ENCODE assay signal across 18 cellular contexts in genomic region chr6:170424634-170425126, GRCh38.
A peak's percentile ranks its signal among the peaks of the same experiment; 100 is the strongest.
DNase-seq lines count a peak whose midpoint lies in the region; ATAC-seq and TF ChIP-seq lines count a peak whose summit lies in the region.
"Had no signal": no experiment of that assay in that cellular context is flagged by ENCODE, and none has a peak within 500 bp of the region (broad histone marks: within the 10 kb centered on the region; RNA-seq: fewer than 3 reads in every experiment).

No MANE protein-coding gene starts in this region.

- RAD21 ChIA-PET in HCT116 (lab: Charles Lee; ENCODE audit: low non-redundant PET in 1 of 2, low total read pairs in 2 of 2, uncharacterized antibody in 2 of 2, unreplicated experiment in 2 of 2), result no interaction called here

- H3K27ac Mint-ChIP-seq in endodermal cell, result no peak overlapping the region

- H3K9ac ChIP-seq in HCT116 (ENCODE audit: low read length) (no peak overlapping the region), endodermal cell (ENCODE audit: extremely low read depth, low read length, poor library complexity, severe bottlenecking) (no peak overlapping the region), SK-N-SH (no peak overlapping the region)

- H3K27ac ChIP-seq in HCT116 (ENCODE audit: low read depth, low read length), result no peak overlapping the region
- no peak overlapping the region for H3K27ac ChIP-seq in endodermal cell (ENCODE audit: low read depth, low read length)
- H3K27ac ChIP-seq in vagina, result no peak overlapping the region
- no peak overlapping the region for H3K27ac ChIP-seq in ovary
- H3K27ac ChIP-seq in SK-N-SH (ENCODE audit: low read depth in 2 of 2, low read length in 1 of 2), result no peak overlapping the region
- H3K27ac ChIP-seq: C4-2B, Peyer's patch had no signal

- WGBS in endodermal cell (ENCODE audit: insufficient coverage in 1 of 2, insufficient read length in 1 of 2), 2 experiments, result 80 to 93% methylated on average over 4 to 7 of the region's 7 CpGs
- WGBS in ovary, 3 donors, result 82 to 93% (median 85%) methylated on average over 7 of the region's 7 CpGs
- no CpG with 5 or more reads among the region's 7 CpGs for WGBS in SK-N-SH (ENCODE audit: low lambda C conversion rate)

- H3K79me2 ChIP-seq in HCT116 (ENCODE audit: insufficient read depth, low read length), result no peaks in the 10 kb centered on the region
- no peaks in the 10 kb centered on the region for H3K79me2 ChIP-seq in SK-N-SH (ENCODE audit: insufficient read depth)

- H3K36me3 ChIP-seq in HCT116 (ENCODE audit: control insufficient read depth in 1 of 2, insufficient read depth in 2 of 2, low read length in 2 of 2) (no peaks in the 10 kb centered on the region), endodermal cell (ENCODE audit: control insufficient read depth, insufficient read depth, low read length) (no peaks in the 10 kb centered on the region), vagina (no peaks in the 10 kb centered on the region), ovary (no peaks in the 10 kb centered on the region), SK-N-SH (replicated peaks in 1 of 2; ENCODE audit: control insufficient read depth in 1 of 2, insufficient read depth in 2 of 2, low read length in 1 of 2) (no peaks in the 10 kb centered on the region)
- H3K36me3 ChIP-seq: Peyer's patch had no signal

- H3K9me3 ChIP-seq in HCT116 (ENCODE audit: control insufficient read depth in 1 of 2, insufficient read depth in 1 of 2, low read depth in 1 of 2, low read length in 2 of 2) (no peaks in the 10 kb centered on the region), endodermal cell (ENCODE audit: control insufficient read depth, low read length) (no peaks in the 10 kb centered on the region), vagina (no peaks in the 10 kb centered on the region), ovary (no peaks in the 10 kb centered on the region), SK-N-SH (no peaks in the 10 kb centered on the region)
- H3K9me3 ChIP-seq: Peyer's patch had no signal

- peaks cover 18% of the 10 kb centered on the region; the same call in 1 of the 2 replicates for H3K27me3 ChIP-seq in HCT116 (ENCODE audit: insufficient read depth, low read length)
- no peaks in the 10 kb centered on the region for H3K27me3 ChIP-seq in endodermal cell (ENCODE audit: control insufficient read depth, insufficient read depth, low read length, poor library complexity, severe bottlenecking)
- H3K27me3 ChIP-seq in vagina, result no peaks in the 10 kb centered on the region
- no peaks in the 10 kb centered on the region for H3K27me3 ChIP-seq in ovary
- no peaks in the 10 kb centered on the region for H3K27me3 ChIP-seq in SK-N-SH (ENCODE audit: insufficient read depth)
- H3K27me3 ChIP-seq: Peyer's patch had no signal

- no peak overlapping the region for H3K4me2 ChIP-seq in HCT116 (ENCODE audit: low read length)
- no peak overlapping the region for H3K4me2 ChIP-seq in SK-N-SH

- peak; percentile 30; the same call in 1 of the 2 replicates for ATAC-seq in HCT116
- ATAC-seq: Right ventricle myocardium inferior had no signal

- CTCF ChIA-PET in HCT116 (lab: Charles Lee) (no interaction called here), SK-N-SH (lab: Yijun Ruan, JAX) (interaction anchor here (1.2 to 1.9 kb wide), 2 partner anchors 13 to 593 kb away, joined by 3 to 7 read pairs; no protein-coding TSS in a partner anchor)

- TF ChIP-seq CTCF in HCT116 (IDR thresholded peaks at IDR 0.05 in 2 of 3, conservative IDR thresholded peaks at IDR 0.05 in 1 of 3; ENCODE audit: borderline replicate concordance in 1 of 3, insufficient read depth in 1 of 3, low read depth in 2 of 3, low read length in 2 of 3) (no peak), endodermal cell (conservative IDR thresholded peaks at IDR 0.05) (no peak), vagina (IDR thresholded peaks at IDR 0.05) (no peak), ovary (IDR thresholded peaks at IDR 0.05) (no peak), SK-N-SH (IDR thresholded peaks at IDR 0.05) (no peak)

- no peak overlapping the region for H3K4me3 Mint-ChIP-seq in endodermal cell

- H2AFZ ChIP-seq in HCT116 (ENCODE audit: low read depth, low read length, poor library complexity, severe bottlenecking), result no peak overlapping the region
- H2AFZ ChIP-seq in SK-N-SH (ENCODE audit: low read depth), result no peak overlapping the region

- DNase-seq in HCT116 (ENCODE audit: low read depth, low spot score) (no peak), endodermal cell (peak; percentile 45), myocyte (ENCODE audit: low read depth) (peak; percentile 14), vagina (ENCODE audit: extremely low spot score in 2 of 2) (peak; percentile 55 to 72), ovary (no peak), SK-N-SH (no peak), NCI-H226 (no peak)
- DNase-seq: DMS79; H7; NCI-H1417 treated with DMSO at 0.1 percent for 48 hours; NCI-H1930; NCI-H2171; NCI-H446 treated with DMSO at 0.1 percent for 48 hours; NCI-H748 treated with DMSO at 0.1 percent for 48 hours; NK-92 treated with Interleukin-12 subunit alpha and Interleukin-12 subunit beta, amount 100 ng/mL, for 24 hours; Peyer's patch had no signal

- no peak for TF ChIP-seq EP300 in ovary (IDR thresholded peaks at IDR 0.05)
- no peak for TF ChIP-seq EP300 in SK-N-SH (IDR thresholded peaks at IDR 0.05; ENCODE audit: borderline replicate concordance in 1 of 2, low read depth in 1 of 2, low read length in 1 of 2)

- no TSS peak for BruUV-seq in HCT116 (replicated peaks; lab: Mats Ljungman, UMichigan)

- H3K4me1 Mint-ChIP-seq in endodermal cell, result peaks cover 3% of the 10 kb centered on the region

- no peaks in the 10 kb centered on the region for H3K9me2 ChIP-seq in HCT116 (ENCODE audit: insufficient read depth)
- H3K9me2 ChIP-seq in SK-N-SH, result no peaks in the 10 kb centered on the region

- H3K27me3 Mint-ChIP-seq in endodermal cell (ENCODE audit: insufficient read depth), result peaks cover 16% of the 10 kb centered on the region

- TF ChIP-seq RAD21 in HCT116 (IDR thresholded peaks at IDR 0.05; ENCODE audit: low read depth) (no peak), SK-N-SH (IDR thresholded peaks at IDR 0.05; ENCODE audit: low read length) (no peak)

- H3K4me1 ChIP-seq in HCT116 (ENCODE audit: control insufficient read depth in 1 of 2, insufficient read depth in 2 of 2, low read length in 2 of 2) (no peaks in the 10 kb centered on the region), endodermal cell (ENCODE audit: control insufficient read depth, insufficient read depth, low read length) (no peaks in the 10 kb centered on the region), vagina (no peaks in the 10 kb centered on the region), ovary (ENCODE audit: insufficient read depth) (no peaks in the 10 kb centered on the region), SK-N-SH (ENCODE audit: control insufficient read depth in 1 of 2, insufficient read depth in 2 of 2, low read depth in 1 of 2, low read length in 1 of 2) (no peaks in the 10 kb centered on the region; a peak in 1 of 4 replicates)
- H3K4me1 ChIP-seq: Peyer's patch had no signal

- H4K20me1 ChIP-seq in HCT116 (ENCODE audit: insufficient read depth), result no peaks in the 10 kb centered on the region
- no peaks in the 10 kb centered on the region for H4K20me1 ChIP-seq in SK-N-SH (ENCODE audit: insufficient read depth)

- intact Hi-C loops in HCT116 (cut with micrococcal nuclease) (no loop called here), vagina (cut with DNase I) (no loop called here), ovary (cut with DNase I) (no loop called here)

- no peak overlapping the region for H3K4me3 ChIP-seq in HCT116 (replicated peaks in 1 of 2; ENCODE audit: low read depth in 1 of 2, low read length in 2 of 2)
- H3K4me3 ChIP-seq in endodermal cell (ENCODE audit: low read length), result no peak overlapping the region
- no peak overlapping the region for H3K4me3 ChIP-seq in vagina
- no peak overlapping the region for H3K4me3 ChIP-seq in ovary
- no peak overlapping the region for H3K4me3 ChIP-seq in SK-N-SH (ENCODE audit: low read depth in 2 of 2, low read length in 1 of 2)
- H3K4me3 ChIP-seq: Peyer's patch had no signal

- H3K36me3 Mint-ChIP-seq in endodermal cell (ENCODE audit: low read depth), result no peaks in the 10 kb centered on the region

- no peaks in the 10 kb centered on the region for H3K9me3 Mint-ChIP-seq in endodermal cell

- TF ChIP-seq POLR2A in HCT116 (IDR thresholded peaks at IDR 0.05; ENCODE audit: borderline replicate concordance, extremely low read depth, insufficient read depth, insufficient read length), result no peak
- TF ChIP-seq POLR2A in vagina (IDR thresholded peaks at IDR 0.05), result no peak
- TF ChIP-seq POLR2A in ovary (IDR thresholded peaks at IDR 0.05), result no peak

- no peaks in the 10 kb centered on the region for H3F3A ChIP-seq in SK-N-SH (replicated peaks; ENCODE audit: insufficient read depth)

- POLR2A ChIA-PET in HCT116 (lab: Charles Lee) (no interaction called here), SK-N-SH (lab: Yijun Ruan, JAX) (no interaction called here)

TF ChIP-seq in HCT116, 20 proteins besides CTCF, POLR2A, EP300 and RAD21 (continues in another document):
- TF ChIP-seq MAX (IDR thresholded peaks at IDR 0.05), result no peak
- TF ChIP-seq ELF1 (IDR thresholded peaks at IDR 0.05; ENCODE audit: borderline replicate concordance, low read depth), result no peak
- TF ChIP-seq FOSL1 (IDR thresholded peaks at IDR 0.05; ENCODE audit: low read depth), result no peak

TF ChIP-seq in SK-N-SH, 30 proteins besides CTCF, POLR2A, EP300 and RAD21 (continues in another document):
- TF ChIP-seq YY1 (IDR thresholded peaks at IDR 0.05; ENCODE audit: low read depth), result no peak
- no peak for TF ChIP-seq SIN3A (IDR thresholded peaks at IDR 0.05; ENCODE audit: borderline replicate concordance, low read depth, low read length)
- TF ChIP-seq SMC3 (IDR thresholded peaks at IDR 0.05; ENCODE audit: low read depth, low read length), result no peak
- TF ChIP-seq RCOR1 (IDR thresholded peaks at IDR 0.05; ENCODE audit: low read length), result no peak
- no peak for TF ChIP-seq FOSL2 (IDR thresholded peaks at IDR 0.05; ENCODE audit: borderline replicate concordance, low read depth)

Comparison
In these comparisons a context has a peak if more than half of its experiments do, and no peak if none do; other contexts are left out.
1. DNase-seq: peak in endodermal cell (single experiment), myocyte (single experiment) and vagina (2 of 2); none in HCT116 (single experiment), ovary (0 of 5), SK-N-SH (single experiment) and NCI-H226 (single experiment).